1 cellular context compared by ENCODE assay signal in the genomic region with DNA sequence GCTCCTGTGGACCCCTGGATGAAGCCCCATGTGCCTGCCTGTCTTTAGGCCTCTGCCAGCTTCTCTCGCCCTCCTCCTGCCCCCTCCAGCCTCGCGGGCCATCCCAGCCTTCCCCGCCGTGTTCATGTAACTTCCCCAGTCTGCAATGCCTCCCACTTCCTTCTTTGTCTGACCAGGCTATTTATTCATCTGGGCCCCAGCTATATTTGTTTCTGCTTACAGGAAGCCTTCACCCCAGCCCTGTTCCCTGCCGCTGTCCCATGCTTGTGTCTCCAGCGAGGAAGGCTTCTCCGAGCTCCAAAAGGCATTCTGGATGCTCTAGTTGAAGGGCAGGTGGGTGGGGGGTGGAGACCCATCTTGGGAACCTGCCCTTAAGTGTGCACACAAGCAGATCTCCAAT.
TF ChIP-seq lines count a peak whose summit lies in the region.

No MANE protein-coding gene starts in this region.

TF ChIP-seq in H1, 55 proteins besides CTCF, POLR2A, EP300 and RAD21:
- TF ChIP-seq, protein P1, sequence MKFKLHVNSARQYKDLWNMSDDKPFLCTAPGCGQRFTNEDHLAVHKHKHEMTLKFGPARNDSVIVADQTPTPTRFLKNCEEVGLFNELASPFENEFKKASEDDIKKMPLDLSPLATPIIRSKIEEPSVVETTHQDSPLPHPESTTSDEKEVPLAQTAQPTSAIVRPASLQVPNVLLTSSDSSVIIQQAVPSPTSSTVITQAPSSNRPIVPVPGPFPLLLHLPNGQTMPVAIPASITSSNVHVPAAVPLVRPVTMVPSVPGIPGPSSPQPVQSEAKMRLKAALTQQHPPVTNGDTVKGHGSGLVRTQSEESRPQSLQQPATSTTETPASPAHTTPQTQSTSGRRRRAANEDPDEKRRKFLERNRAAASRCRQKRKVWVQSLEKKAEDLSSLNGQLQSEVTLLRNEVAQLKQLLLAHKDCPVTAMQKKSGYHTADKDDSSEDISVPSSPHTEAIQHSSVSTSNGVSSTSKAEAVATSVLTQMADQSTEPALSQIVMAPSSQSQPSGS (IDR thresholded peaks at IDR 0.05; ENCODE audit: low read length): no peak
